Comparison of ENCODE assay signal across 11 cellular contexts in the genomic region with DNA sequence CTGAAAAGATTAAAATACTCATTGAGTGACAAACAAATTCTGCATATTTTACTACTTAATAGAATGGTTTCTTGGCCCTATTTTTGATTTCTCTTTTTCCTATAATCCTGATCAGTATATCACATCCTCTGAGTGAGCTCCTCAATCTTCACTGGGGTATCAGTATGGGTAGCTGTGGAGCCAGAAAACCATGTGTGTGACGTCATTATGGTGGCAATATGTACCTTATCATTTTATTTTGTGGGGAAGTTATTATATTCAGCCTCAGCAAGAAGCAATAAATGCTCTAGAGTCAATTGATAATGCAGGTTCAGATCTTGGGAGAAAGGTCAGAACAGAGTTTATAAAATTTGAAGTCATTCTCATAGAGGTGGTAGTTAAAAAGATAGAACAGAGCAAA.
"Had no signal": no experiment of that assay in that cellular context is flagged by ENCODE, and none has a peak within 500 bp of the region (broad histone marks: within the 10 kb centered on the region; RNA-seq: fewer than 3 reads in every experiment).

No MANE protein-coding gene starts in this region.

- H3K4me1 ChIP-seq: HAP-1 had no signal

- DNase-seq: GM23248, GOT3, H7, H9, HCEC 1CT, HFFc6 had no signal

- ATAC-seq: GM23338, HCT116 had no signal

- H3K4me2 ChIP-seq: GM23338 had no signal

- H3K27ac ChIP-seq: GM23248 had no signal

- H3K9me3 ChIP-seq: HAP-1 had no signal

- FAIRE-seq: H1, H54 had no signal

- H3K9ac ChIP-seq: GM23248 had no signal

- H3K4me3 ChIP-seq: GM23248, GM23338, HAP-1 had no signal

- H2AFZ ChIP-seq: GM23248, GM23338 had no signal

- H3K36me3 ChIP-seq: HAP-1 had no signal
